12 cellular contexts compared by ENCODE assay signal in genomic region chr22:18067548-18068341, GRCh38. TPM values are rescaled to one million over a fixed set of nuclear protein-coding genes. Genes with fewer than 3 reads are reported as not detected.
DNase-seq lines count a peak whose midpoint lies in the region; ATAC-seq and TF ChIP-seq lines count a peak whose summit lies in the region.
"Had no signal": no experiment of that assay in that cellular context is flagged by ENCODE, and none has a peak within 500 bp of the region (broad histone marks: within the 10 kb centered on the region; RNA-seq: fewer than 3 reads in every experiment).

No MANE protein-coding gene starts in this region.

- H3K27ac ChIP-seq in GM23338 (ENCODE audit: low read depth) (no peak overlapping the region), mesendoderm (ENCODE audit: low read depth, low read length) (no peak overlapping the region), stomach (peak overlapping the region in 4 of 5 donors; percentile 54 to 87 (median 76))
- no peak overlapping the region for H3K27ac ChIP-seq in CD8-positive, alpha-beta T cell (ENCODE audit: low read depth, low read length)
- H3K27ac ChIP-seq: HL-60, RWPE1 had no signal

- no peaks in the 10 kb centered on the region for H3K79me1 ChIP-seq in mesendoderm (ENCODE audit: low read length)

- no peak overlapping the region for H4K8ac ChIP-seq in mesendoderm (ENCODE audit: low read depth, low read length)

- no peaks in the 10 kb centered on the region for H3F3A ChIP-seq in GM23338 (replicated peaks; ENCODE audit: low read depth)

- H3K4me1 Mint-ChIP-seq in GM23338 (peaks cover 5% of the 10 kb centered on the region; the same call in 2 of the 3 replicates), chondrocyte (ENCODE audit: low read depth) (peaks cover 47% of the 10 kb centered on the region)
- H3K4me1 Mint-ChIP-seq in CD8-positive, alpha-beta T cell (ENCODE audit: low read depth), result no peaks in the 10 kb centered on the region

- no peak overlapping the region; the same call in 2 of the 3 replicates for H3K4me3 Mint-ChIP-seq in GM23338
- H3K4me3 Mint-ChIP-seq in chondrocyte (ENCODE audit: unreplicated experiment), result peak overlapping the region; percentile 47
- H3K4me3 Mint-ChIP-seq in CD8-positive, alpha-beta T cell, result no peak overlapping the region

- no peak overlapping the region for H2BK15ac ChIP-seq in mesendoderm (replicated peaks; ENCODE audit: low read depth)

- peak overlapping the region; percentile 17 for H3K56ac ChIP-seq in mesendoderm (ENCODE audit: low read length)

- H3K4me2 ChIP-seq in GM23338, result no peak overlapping the region
- no peak overlapping the region for H3K4me2 ChIP-seq in mesendoderm (ENCODE audit: low read length)

- H3K27me3 ChIP-seq in GM23338 (ENCODE audit: insufficient read depth), result no peaks in the 10 kb centered on the region
- H3K27me3 ChIP-seq in mesendoderm (ENCODE audit: insufficient read depth, low read length, poor library complexity), result no peaks in the 10 kb centered on the region
- H3K27me3 ChIP-seq in stomach, result peaks cover 0 to 12% (median 0%) of the 10 kb centered on the region in 3 donors
- no peaks in the 10 kb centered on the region for H3K27me3 ChIP-seq in CD8-positive, alpha-beta T cell (ENCODE audit: insufficient read depth, low read length)
- H3K27me3 ChIP-seq: right lobe of liver had no signal

- intact Hi-C loops in stomach (cut with DNase I; ENCODE audit: low total_unique reads), result no loop called here
- intact Hi-C loops in CD8-positive, alpha-beta T cell (cut with DNase I, micrococcal nuclease), result no loop called here

- DNase-seq in GM23338 (ENCODE audit: low spot score), result no peak
- DNase-seq in chondrocyte (ENCODE audit: low spot score), result peak; percentile 75
- peak; percentile 42 for DNase-seq in mesendoderm
- no peak for DNase-seq in stomach
- DNase-seq in NCI-H2081 (lab: John Stamatoyannopoulos, UW), result no peak
- no peak for DNase-seq in NCI-H82 treated with DMSO at 0.1 percent for 48 hours (lab: John Stamatoyannopoulos, UW; ENCODE audit: unreplicated experiment)
- no peak for DNase-seq in activated T-cell treated with anti-CD3 and anti-CD28 coated beads, Interleukin-2, amount 50 U/mL, for 48 hours
- DNase-seq in CD8-positive, alpha-beta T cell, result no peak
- DNase-seq: NCI-H524 had no signal

- no peaks in the 10 kb centered on the region for H3K9me3 ChIP-seq in stomach
- H3K9me3 ChIP-seq in CD8-positive, alpha-beta T cell (ENCODE audit: low read length), result no peaks in the 10 kb centered on the region
- H3K9me3 ChIP-seq: right lobe of liver had no signal

- ATAC-seq in GM23338, result peak; percentile 23
- no peak for ATAC-seq in CD8-positive, alpha-beta T cell

- peaks cover 6% of the 10 kb centered on the region for H3K27me3 Mint-ChIP-seq in GM23338 (ENCODE audit: insufficient read depth, low read depth, poor library complexity)
- H3K27me3 Mint-ChIP-seq in chondrocyte (ENCODE audit: low read depth), result no peaks in the 10 kb centered on the region
- H3K27me3 Mint-ChIP-seq in CD8-positive, alpha-beta T cell (ENCODE audit: low read depth), result peaks cover 41% of the 10 kb centered on the region

- H3K4ac ChIP-seq in mesendoderm (ENCODE audit: low read depth, low read length), result no peak overlapping the region

- H2AFZ ChIP-seq in GM23338, result no peak overlapping the region

- POLR2A ChIA-PET in CD8-positive, alpha-beta T cell (lab: Charles Lee), result interaction anchor here (1.4 kb wide), 1 partner anchor 10 kb away, joined by 5 read pairs; the partner anchor contains the start of gene PEX26

- no peaks in the 10 kb centered on the region for H3K9me2 ChIP-seq in GM23338 (ENCODE audit: insufficient read depth)

- no peaks in the 10 kb centered on the region for H4K20me1 ChIP-seq in GM23338 (replicated peaks; ENCODE audit: insufficient read depth)

- H3K9ac ChIP-seq in mesendoderm (ENCODE audit: low read length), result no peak overlapping the region

- no peak overlapping the region for H3K18ac ChIP-seq in mesendoderm (ENCODE audit: low read length)

- H3K36me3 ChIP-seq in GM23338 (ENCODE audit: insufficient read depth) (no peaks in the 10 kb centered on the region), mesendoderm (ENCODE audit: control insufficient read depth, insufficient read depth, low read length) (no peaks in the 10 kb centered on the region), stomach (no peaks in the 10 kb centered on the region)
- no peaks in the 10 kb centered on the region for H3K36me3 ChIP-seq in CD8-positive, alpha-beta T cell (ENCODE audit: insufficient read depth, low read length)
- H3K36me3 ChIP-seq: right lobe of liver had no signal

- H3K27ac Mint-ChIP-seq in GM23338 (no peak overlapping the region), chondrocyte (ENCODE audit: unreplicated experiment) (peak overlapping the region; percentile 94)
- H3K27ac Mint-ChIP-seq in CD8-positive, alpha-beta T cell, result no peak overlapping the region

- no CpG with 5 or more reads among the region's 14 CpGs for WGBS in mesendoderm (ENCODE audit: extremely low coverage, insufficient coverage, low lambda C conversion rate)
- 49 to 68% (median 61%) methylated on average over 14 of the region's 14 CpGs for WGBS in stomach, 5 donors

- H4K5ac ChIP-seq in mesendoderm (ENCODE audit: low read length), result no peak overlapping the region

- H3K36me3 Mint-ChIP-seq in GM23338 (ENCODE audit: low read depth), result no peaks in the 10 kb centered on the region
- H3K36me3 Mint-ChIP-seq in chondrocyte (ENCODE audit: low read depth), result peaks cover 3% of the 10 kb centered on the region
- H3K36me3 Mint-ChIP-seq in CD8-positive, alpha-beta T cell, result no peaks in the 10 kb centered on the region

- no peak for TF ChIP-seq POLR2A in stomach (IDR thresholded peaks at IDR 0.05)

- H2AK5ac ChIP-seq in mesendoderm (ENCODE audit: low read length), result no peak overlapping the region

- CTCF ChIA-PET in CD8-positive, alpha-beta T cell (lab: Charles Lee), result interaction anchor here (1.5 kb wide), 1 partner anchor 325 kb away, joined by 3 read pairs; no protein-coding TSS in a partner anchor

- H3K9me3 Mint-ChIP-seq in GM23338, result no peaks in the 10 kb centered on the region
- peaks cover 5% of the 10 kb centered on the region for H3K9me3 Mint-ChIP-seq in chondrocyte (ENCODE audit: low read depth)
- no peaks in the 10 kb centered on the region for H3K9me3 Mint-ChIP-seq in CD8-positive, alpha-beta T cell

- H2BK120ac ChIP-seq in mesendoderm (ENCODE audit: low read depth, low read length), result no peak overlapping the region

- TF ChIP-seq CTCF in GM23338 (conservative IDR thresholded peaks at IDR 0.05; ENCODE audit: low read depth in 2 of 2), result no peak
- no peak for TF ChIP-seq CTCF in chondrocyte (IDR thresholded peaks at IDR 0.05)
- TF ChIP-seq CTCF in stomach (IDR thresholded peaks at IDR 0.05), result no peak
- TF ChIP-seq CTCF in CD8-positive, alpha-beta T cell (IDR thresholded peaks at IDR 0.05), result no peak

- no peak for TF ChIP-seq EP300 in stomach (IDR thresholded peaks at IDR 0.05)

- no peaks in the 10 kb centered on the region for H3K4me1 ChIP-seq in GM23338 (ENCODE audit: insufficient read depth)
- H3K4me1 ChIP-seq in mesendoderm (ENCODE audit: control insufficient read depth, low read depth, low read length), result no peaks in the 10 kb centered on the region
- H3K4me1 ChIP-seq in stomach, result peaks cover 0 to 31% (median 10%) of the 10 kb centered on the region in 4 donors
- no peaks in the 10 kb centered on the region for H3K4me1 ChIP-seq in CD8-positive, alpha-beta T cell (ENCODE audit: insufficient read depth, low read length)

- no peak overlapping the region for H2BK5ac ChIP-seq in mesendoderm (ENCODE audit: low read length)

- H3K79me2 ChIP-seq in GM23338 (replicated peaks; ENCODE audit: insufficient read depth) (no peaks in the 10 kb centered on the region), mesendoderm (ENCODE audit: control insufficient read depth, insufficient read depth, low read length) (no peaks in the 10 kb centered on the region)

- H3K4me3 ChIP-seq in GM23338, result no peak overlapping the region
- no peak overlapping the region for H3K4me3 ChIP-seq in mesendoderm (ENCODE audit: low read length)
- no peak overlapping the region for H3K4me3 ChIP-seq in stomach
- H3K4me3 ChIP-seq in CD8-positive, alpha-beta T cell (ENCODE audit: low read depth, low read length), result no peak overlapping the region
- H3K4me3 ChIP-seq: right lobe of liver had no signal

- H3K23ac ChIP-seq in mesendoderm (ENCODE audit: low read length), result no peak overlapping the region

TF ChIP-seq in GM23338, 12 proteins besides CTCF, POLR2A, EP300 and RAD21 (continues in another document):
- TF ChIP-seq EZH2phosphoT487 (IDR thresholded peaks at IDR 0.05; ENCODE audit: unreplicated experiment), result no peak

RNA-seq across cellular contexts. Expression of gene PEX26, which starts 10.0 kb away (rescaled TPM):
- total RNA-seq in GM23338 (2014; rRNA removed; shearing (Covaris generic)), result 43.0 and 48.9 TPM in 2 replicates
- 3.6 and 4.0 TPM in 2 replicates for polyA plus RNA-seq in GM23338 (2016; fragmentation: Nextera tagmentation; extraction: Ambion mirVana)
- 33.4 to 34.4 TPM (median 33.7 TPM) in 3 replicates for total RNA-seq in chondrocyte
- polyA plus RNA-seq in mesendoderm (2013, experiment 1 of 2), result 35.2 TPM
- 34.7 TPM for polyA plus RNA-seq in mesendoderm (2013, experiment 2 of 2)
- 100 to 1,000 TPM in 1 of 5 donors, 10 to 100 TPM in 4; 11.7 to 564 (median 17.9) TPM for total RNA-seq in stomach
- polyA plus RNA-seq in stomach, result 10 to 100 TPM in 2 of 3 donors, 1 to 10 TPM in 1; 6.7 to 20.5 (median 12.7) TPM
- 10 to 100 TPM; 22.5 to 23.0 TPM for total RNA-seq in CD8-positive, alpha-beta T cell

RNA-seq across cellular contexts. Expression of gene TUBA8, which starts 42.9 kb away (rescaled TPM):
- total RNA-seq in GM23338 (2014; rRNA removed; shearing (Covaris generic)), result 0.31 TPM in 1 of 2 replicates, not detected in the other
- 0.48 and 0.64 TPM in 2 replicates for polyA plus RNA-seq in GM23338 (2016; fragmentation: Nextera tagmentation; extraction: Ambion mirVana)
- total RNA-seq in chondrocyte, result 1.2 to 1.4 TPM (median 1.2 TPM) in 3 replicates
- 0.91 TPM for polyA plus RNA-seq in mesendoderm (2013, experiment 1 of 2)
- polyA plus RNA-seq in mesendoderm (2013, experiment 2 of 2), result 0.97 TPM
- total RNA-seq in stomach, result not detected
- 1 to 10 TPM; 3.1 to 4.1 (median 3.5) TPM for polyA plus RNA-seq in stomach
- total RNA-seq in CD8-positive, alpha-beta T cell, result 1 to 10 TPM; 1.3 to 1.4 TPM

RNA-seq across cellular contexts. Expression of gene MICAL3, which starts 43.4 kb away (rescaled TPM):
- 28.8 and 33.9 TPM in 2 replicates for total RNA-seq in GM23338 (2014; rRNA removed; shearing (Covaris generic))
- polyA plus RNA-seq in GM23338 (2016; fragmentation: Nextera tagmentation; extraction: Ambion mirVana), result 10.1 and 11.4 TPM in 2 replicates
- total RNA-seq in chondrocyte, result 49.6 to 74.4 TPM (median 68.2 TPM) in 3 replicates
- polyA plus RNA-seq in mesendoderm (2013, experiment 1 of 2), result 17.7 TPM
- polyA plus RNA-seq in mesendoderm (2013, experiment 2 of 2), result 18.7 TPM
- 100 to 1,000 TPM in 1 of 5 donors, 10 to 100 TPM in 4; 17.5 to 130 (median 37.3) TPM for total RNA-seq in stomach
- polyA plus RNA-seq in stomach, result 1 to 10 TPM; 3.5 to 5.1 (median 4.9) TPM
- 10 to 100 TPM in 1 of 2 experiments, 1 to 10 TPM in 1; 7.0 to 11.7 TPM for total RNA-seq in CD8-positive, alpha-beta T cell

Comparison
In these comparisons a context has a peak if more than half of its experiments do, and no peak if none do; other contexts are left out.
1. DNase-seq: peak in chondrocyte (single experiment) and mesendoderm (single experiment); none in GM23338 (single experiment), stomach (single experiment), NCI-H2081 (0 of 2), NCI-H82 treated with DMSO at 0.1 percent for 48 hours (single experiment), activated T-cell treated with anti-CD3 and anti-CD28 coated beads, Interleukin-2, amount 50 U/mL, for 48 hours (0 of 2) and CD8-positive, alpha-beta T cell (0 of 7).
2. H3K27ac ChIP-seq: peak in stomach (4 of 5); none in GM23338 (single experiment), mesendoderm (single experiment) and CD8-positive, alpha-beta T cell (single experiment).